8 cellular contexts compared by ENCODE assay signal in the genomic region with DNA sequence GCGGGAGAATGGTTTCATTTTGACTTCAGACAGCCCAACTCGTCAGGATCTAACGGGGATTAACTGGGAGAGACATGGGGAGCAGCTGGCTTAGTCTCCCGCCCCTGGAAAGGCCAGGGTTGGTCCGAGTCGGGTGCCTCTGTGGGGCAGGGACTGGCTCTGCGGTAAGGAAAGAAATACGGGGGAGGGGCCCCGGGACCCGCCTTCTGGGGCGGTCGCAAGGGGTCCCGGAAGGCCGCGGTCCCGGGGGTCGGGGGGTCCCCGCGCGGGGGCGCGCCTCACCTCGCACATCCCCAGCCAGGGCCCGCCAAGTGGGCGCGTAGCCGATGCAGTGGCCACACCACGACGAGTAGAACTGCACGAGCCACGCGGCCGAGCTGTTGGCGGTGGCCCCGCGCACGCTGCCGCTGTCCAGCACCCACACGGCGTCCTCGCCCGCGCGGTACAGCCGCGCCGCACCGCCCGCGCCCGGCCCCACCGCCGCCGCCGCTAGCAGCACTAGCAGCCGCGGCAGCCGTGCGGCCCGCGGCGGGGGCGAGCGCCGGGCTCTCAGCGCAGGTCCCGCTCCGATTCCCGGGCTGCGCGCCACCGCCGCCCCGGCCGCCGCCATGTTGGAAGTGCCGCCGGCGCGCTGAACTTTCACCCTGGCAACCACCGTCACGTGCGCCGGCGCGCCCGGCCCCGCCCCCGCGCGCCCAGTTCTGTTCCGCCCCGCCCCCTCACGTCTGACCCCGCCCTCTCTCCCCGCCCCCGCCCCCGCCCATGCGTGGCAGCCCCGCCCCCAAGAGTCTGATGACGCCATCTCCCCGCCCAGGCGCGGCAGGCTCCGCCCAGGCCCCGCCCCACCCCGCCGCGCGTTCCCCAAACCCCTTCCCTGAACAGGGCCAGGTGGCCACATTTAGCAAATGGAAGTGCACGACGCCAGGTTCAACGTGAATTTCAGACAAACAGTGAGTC. TPM values are rescaled to one million over a fixed set of nuclear protein-coding genes. Genes with fewer than 3 reads are reported as not detected.
DNase-seq lines count a peak whose midpoint lies in the region; ATAC-seq and TF ChIP-seq lines count a peak whose summit lies in the region.

A gene with protein sequence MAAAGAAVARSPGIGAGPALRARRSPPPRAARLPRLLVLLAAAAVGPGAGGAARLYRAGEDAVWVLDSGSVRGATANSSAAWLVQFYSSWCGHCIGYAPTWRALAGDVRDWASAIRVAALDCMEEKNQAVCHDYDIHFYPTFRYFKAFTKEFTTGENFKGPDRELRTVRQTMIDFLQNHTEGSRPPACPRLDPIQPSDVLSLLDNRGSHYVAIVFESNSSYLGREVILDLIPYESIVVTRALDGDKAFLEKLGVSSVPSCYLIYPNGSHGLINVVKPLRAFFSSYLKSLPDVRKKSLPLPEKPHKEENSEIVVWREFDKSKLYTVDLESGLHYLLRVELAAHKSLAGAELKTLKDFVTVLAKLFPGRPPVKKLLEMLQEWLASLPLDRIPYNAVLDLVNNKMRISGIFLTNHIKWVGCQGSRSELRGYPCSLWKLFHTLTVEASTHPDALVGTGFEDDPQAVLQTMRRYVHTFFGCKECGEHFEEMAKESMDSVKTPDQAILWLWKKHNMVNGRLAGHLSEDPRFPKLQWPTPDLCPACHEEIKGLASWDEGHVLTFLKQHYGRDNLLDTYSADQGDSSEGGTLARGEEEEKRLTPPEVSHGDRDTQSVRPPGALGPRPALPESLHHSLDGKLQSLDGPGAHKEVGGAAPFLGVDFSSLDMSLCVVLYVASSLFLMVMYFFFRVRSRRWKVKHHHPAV (minus strand): TSS at position 619 of the 957 bp plus-strand sequence. CDS start 9 bp downstream, at position 610.

- TF ChIP-seq CTCF in omental fat pad (IDR thresholded peaks at IDR 0.05) (no peak), suprapubic skin (IDR thresholded peaks at IDR 0.05) (no peak)

- peaks cover 46% of the 10 kb centered on the region for H3K4me1 ChIP-seq in suprapubic skin

- ATAC-seq in GM21717 (IDR thresholded peaks at IDR 0.05; ENCODE audit: unreplicated experiment) (peak; percentile 32), omental fat pad (ENCODE audit: low FRiP score) (peak; percentile 83)

- no peak within 1 kb of the TSS for H3K27ac ChIP-seq in suprapubic skin

- in situ Hi-C loops in Caki2 (cut with HindIII; ENCODE audit: low pct_unique_long_range_greater_than_20kb, low sequenced_read_pairs), result no loop called here

- H3K27me3 ChIP-seq in MG63 (no peaks in the 10 kb centered on the region), suprapubic skin (no peaks in the 10 kb centered on the region)

- H3K36me3 ChIP-seq in MG63 (peaks cover 7% of the 10 kb centered on the region; the same call in 1 of the 2 replicates), suprapubic skin (no peaks in the 10 kb centered on the region)

- no peak for TF ChIP-seq POLR2A in suprapubic skin (IDR thresholded peaks at IDR 0.05)

- under 1% methylated on average over 34 of the region's 113 CpGs for WGBS in suprapubic skin

- H3K9me3 ChIP-seq in MG63 (no peaks in the 10 kb centered on the region), suprapubic skin (no peaks in the 10 kb centered on the region)

- DNase-seq in Caki2 (ENCODE audit: low read depth), result peak; percentile 34
- DNase-seq in MG63, result peak; percentile 75
- peak; percentile 33 for DNase-seq in SKM-1 (lab: John Stamatoyannopoulos, UW; ENCODE audit: unreplicated experiment)
- DNase-seq in activated naive CD4-positive, alpha-beta T cell treated with anti-CD3 and anti-CD28 coated beads, Interleukin-2, amount 50 U/mL, for 16 hours, result peak; percentile 85
- DNase-seq in glomerular endothelial cell (ENCODE audit: extremely low read depth, low read depth, low spot score), result no peak
- DNase-seq in omental fat pad (ENCODE audit: low spot score), result peak; percentile 67
- peak; percentile 86 for DNase-seq in suprapubic skin (ENCODE audit: low spot score in 2 of 2)

- no peak for TF ChIP-seq EP300 in suprapubic skin (IDR thresholded peaks at IDR 0.05)

- H3K4me3 ChIP-seq in MG63 (peak within 1 kb of the TSS; percentile 91), suprapubic skin (peak within 1 kb of the TSS; percentile 92)

RNA-seq across cellular contexts. Expression of the gene that starts here (rescaled TPM):
- 16.4 and 39.3 TPM in 2 replicates for total RNA-seq in Caki2 (2014; rRNA removed; shearing (Covaris generic); ENCODE audit: low replicate concordance)
- 22.7 and 28.2 TPM in 2 replicates for total RNA-seq in MG63 (2014; rRNA removed; shearing (Covaris generic); ENCODE audit: low replicate concordance)
- 12.8 and 23.7 TPM in 2 replicates for total RNA-seq in glomerular endothelial cell
- 10 to 100 TPM in 1 of 4 donors, 1 to 10 TPM in 3; 5.6 to 18.5 (median 6.6) TPM for total RNA-seq in omental fat pad
- total RNA-seq in suprapubic skin, result 10 to 100 TPM; 10.2 to 15.8 (median 12.1) TPM
